ENCODE assay signal across 1 cellular context in genomic region chr7:134458806-134459698, GRCh38.
TF ChIP-seq lines count a peak whose summit lies in the region.

TSS of gene AKR1B1 (minus strand) at chr7:134459100. CDS start at chr7:134459062, 38 bp downstream.

TF ChIP-seq in HepG2, 621 proteins besides CTCF, POLR2A, EP300 and RAD21 (continued from another document and continues in another):
- no peak for TF ChIP-seq ZNF646 (CRISPR knock-in tag; IDR thresholded peaks at IDR 0.05)
- no peak for TF ChIP-seq LRRFIP1 (CRISPR knock-in tag; conservative IDR thresholded peaks at IDR 0.05)
- no peak for TF ChIP-seq ZBTB46 (CRISPR knock-in tag; IDR thresholded peaks at IDR 0.05; ENCODE audit: borderline replicate concordance)
- no peak for TF ChIP-seq TEF (CRISPR knock-in tag; IDR thresholded peaks at IDR 0.05)
- TF ChIP-seq ZNF549 (CRISPR knock-in tag; IDR thresholded peaks at IDR 0.05), result no peak
- 0 out of 2 replicates have a peak, but pooled peaks have one; percentile 19 for TF ChIP-seq SOX5 (CRISPR knock-in tag; IDR thresholded peaks at IDR 0.05; ENCODE audit: borderline replicate concordance)
- TF ChIP-seq ZNF792 (CRISPR knock-in tag; IDR thresholded peaks at IDR 0.05), result no peak; the same call in 1 of the 2 replicates
- TF ChIP-seq MNT (IDR thresholded peaks at IDR 0.05), result no peak
- no peak for TF ChIP-seq KLF9 (CRISPR knock-in tag; IDR thresholded peaks at IDR 0.05; ENCODE audit: low read depth)
- 0 out of 2 replicates have a peak, but pooled peaks have one; percentile 58 for TF ChIP-seq CREB3 (CRISPR knock-in tag; IDR thresholded peaks at IDR 0.05)
- no peak for TF ChIP-seq ZSCAN30 (CRISPR knock-in tag; IDR thresholded peaks at IDR 0.05)
- no peak for TF ChIP-seq ZNF441 (CRISPR knock-in tag; IDR thresholded peaks at IDR 0.05; ENCODE audit: borderline replicate concordance)
- TF ChIP-seq ZBTB25 (CRISPR knock-in tag; IDR thresholded peaks at IDR 0.05), result no peak
- no peak for TF ChIP-seq CREBL2 (CRISPR knock-in tag; IDR thresholded peaks at IDR 0.05; ENCODE audit: borderline replicate concordance)
- no peak for TF ChIP-seq JDP2 (CRISPR knock-in tag; IDR thresholded peaks at IDR 0.05; ENCODE audit: borderline replicate concordance)
- TF ChIP-seq ASH2L (IDR thresholded peaks at IDR 0.05; ENCODE audit: insufficient read length, low read depth, low read length), result peak; percentile 70
- TF ChIP-seq ZNF263 (CRISPR knock-in tag; IDR thresholded peaks at IDR 0.05), result 0 out of 2 replicates have a peak, but pooled peaks have one; percentile 15
- TF ChIP-seq ZNF629 (CRISPR knock-in tag; conservative IDR thresholded peaks at IDR 0.05), result no peak
- TF ChIP-seq RELA (CRISPR knock-in tag; IDR thresholded peaks at IDR 0.05), result 0 out of 2 replicates have a peak, but pooled peaks have one; percentile 40
- TF ChIP-seq PHB2 (IDR thresholded peaks at IDR 0.05; ENCODE audit: partially characterized antibody), result no peak
- TF ChIP-seq PATZ1 (CRISPR knock-in tag; IDR thresholded peaks at IDR 0.05), result peak; percentile 75
- no peak for TF ChIP-seq ZNF20 (CRISPR knock-in tag; IDR thresholded peaks at IDR 0.05)
- TF ChIP-seq BORCS8-MEF2B (CRISPR knock-in tag; IDR thresholded peaks at IDR 0.05), result 0 out of 2 replicates have a peak, but pooled peaks have one; percentile 49
- no peak for TF ChIP-seq ZNF891 (CRISPR knock-in tag; IDR thresholded peaks at IDR 0.05)
- no peak for TF ChIP-seq HDAC1 (CRISPR knock-in tag; IDR thresholded peaks at IDR 0.05)
- TF ChIP-seq CEBPB (IDR thresholded peaks at IDR 0.05; ENCODE audit: borderline replicate concordance, low read depth, low read length), result no peak
- TF ChIP-seq HNF1A (IDR thresholded peaks at IDR 0.05; ENCODE audit: low read depth), result no peak
- TF ChIP-seq HNF1A (CRISPR knock-in tag; IDR thresholded peaks at IDR 0.05; ENCODE audit: borderline replicate concordance), result no peak
- TF ChIP-seq SMYD3 (CRISPR knock-in tag; IDR thresholded peaks at IDR 0.05), result no peak
- peak; percentile 74; the same call in 1 of the 2 replicates for TF ChIP-seq ETV6 (CRISPR knock-in tag; conservative IDR thresholded peaks at IDR 0.05)
- no peak for TF ChIP-seq RAD51 (IDR thresholded peaks at IDR 0.05; ENCODE audit: borderline replicate concordance)
- no peak for TF ChIP-seq HBP1 (CRISPR knock-in tag; IDR thresholded peaks at IDR 0.05; ENCODE audit: low read depth)
